In genomic region chr7:127396184-127396583, GRCh38 we compare ENCODE assay signal across 11 cellular contexts. TPM values are rescaled to one million over a fixed set of nuclear protein-coding genes. Genes with fewer than 3 reads are reported as not detected.
DNase-seq lines count a peak whose midpoint lies in the region; ATAC-seq, FAIRE-seq and TF ChIP-seq lines count a peak whose summit lies in the region.
"Had no signal": no experiment of that assay in that cellular context is flagged by ENCODE, and none has a peak within 500 bp of the region (broad histone marks: within the 10 kb centered on the region; RNA-seq: fewer than 3 reads in every experiment).

No MANE protein-coding gene starts in this region.

- no peak for ATAC-seq in CD8-positive, alpha-beta T cell
- ATAC-seq in GM18861 (IDR thresholded peaks at IDR 0.05; ENCODE audit: unreplicated experiment), result peak; percentile 48
- ATAC-seq in K562, result peak; percentile 19

- no peaks in the 10 kb centered on the region for H3K36me3 ChIP-seq in CD8-positive, alpha-beta T cell (ENCODE audit: insufficient read depth, low read length)
- no peaks in the 10 kb centered on the region for H3K36me3 ChIP-seq in KMS-11 (ENCODE audit: insufficient read depth)
- peaks cover 3% of the 10 kb centered on the region; the same call in 1 of the 3 replicates for H3K36me3 ChIP-seq in K562 (ENCODE audit: control insufficient read depth, insufficient read depth, low read length)
- H3K36me3 ChIP-seq: right atrium auricular region had no signal

- H3K27ac Mint-ChIP-seq in CD8-positive, alpha-beta T cell, result peak overlapping the region; percentile 34

- no peak for TF ChIP-seq RAD21 in K562 (CRISPR knock-in tag; conservative IDR thresholded peaks at IDR 0.05 in 1 of 2, IDR thresholded peaks at IDR 0.05 in 1 of 2)

- CTCF ChIA-PET in CD8-positive, alpha-beta T cell (lab: Charles Lee), result no interaction called here
- CTCF ChIA-PET in K562 (lab: Yijun Ruan, JAX; ENCODE audit: low intra/inter-chr PET ratio), result no interaction called here

- no peak overlapping the region for H3K4me3 Mint-ChIP-seq in CD8-positive, alpha-beta T cell

- H2AFZ ChIP-seq in KMS-11 (ENCODE audit: low read depth), result no peak overlapping the region
- 0 out of 2 replicates have a peak overlapping the region, but pooled peaks have one; percentile 0 for H2AFZ ChIP-seq in K562 (ENCODE audit: low read depth, low read length)

- H3K9me3 Mint-ChIP-seq in CD8-positive, alpha-beta T cell, result no peaks in the 10 kb centered on the region

- H4K20me1 ChIP-seq in KMS-11 (ENCODE audit: insufficient read depth) (no peaks in the 10 kb centered on the region), K562 (replicated peaks; ENCODE audit: control insufficient read depth, insufficient read depth, low read length) (0 out of 2 replicates have a peak, but pooled peaks cover 4% of the 10 kb centered on the region)

- H3K27me3 Mint-ChIP-seq in CD8-positive, alpha-beta T cell (ENCODE audit: low read depth), result no peaks in the 10 kb centered on the region

- peak; percentile 46 for FAIRE-seq in K562 (lab: Jason Lieb, UNC)
- FAIRE-seq: GM18507 had no signal

- no peak for TF ChIP-seq EP300 in K562 (IDR thresholded peaks at IDR 0.05; ENCODE audit: low read length)

- H3K4me3 ChIP-seq in CD8-positive, alpha-beta T cell (ENCODE audit: low read depth, low read length), result no peak overlapping the region
- H3K4me3 ChIP-seq in KMS-11 (IDR thresholded peaks at IDR 0.05; ENCODE audit: insufficient read depth, low read depth, low read length) (no peak overlapping the region), K562 (no peak overlapping the region)
- H3K4me3 ChIP-seq: right atrium auricular region had no signal

- DNase-seq in CD8-positive, alpha-beta T cell, result peak in 2 of 7 experiments; percentile 22 to 56
- DNase-seq in K562 (ENCODE audit: extremely low read depth in 1 of 4, low spot score in 3 of 4) (peak; percentile 35 to 52 (median 43)), cerebellum (ENCODE audit: low spot score) (no peak), anterior cingulate cortex (lab: John Stamatoyannopoulos, UW) (no peak), GM03348 (ENCODE audit: low spot score) (no peak), GM10266 (ENCODE audit: extremely low spot score) (no peak)
- DNase-seq: NCI-H2171 treated with DMSO at 0.1 percent for 48 hours had no signal

- 43% methylated on average over 1 of the region's 1 CpG for WGBS in K562 (ENCODE audit: insufficient coverage, low coverage, missing lambda C conversion rate)

- in situ Hi-C loops in K562 (cut with MboI), result no loop called here

- no peaks in the 10 kb centered on the region for H3K9me3 ChIP-seq in CD8-positive, alpha-beta T cell (ENCODE audit: low read length)
- no peaks in the 10 kb centered on the region for H3K9me3 ChIP-seq in K562 (replicated peaks; ENCODE audit: control insufficient read depth, insufficient read depth, low read depth, low read length)
- H3K9me3 ChIP-seq: right atrium auricular region had no signal

- H3K9ac ChIP-seq in KMS-11, result no peak overlapping the region
- H3K9ac ChIP-seq in K562 (ENCODE audit: insufficient read depth in 1 of 2, low read depth in 2 of 2, low read length in 2 of 2), result no peak overlapping the region

- H3K4me2 ChIP-seq in KMS-11, result no peak overlapping the region; the same call in 1 of the 2 replicates
- H3K4me2 ChIP-seq in K562 (ENCODE audit: insufficient read depth, low read length), result no peak overlapping the region

- no peak for TF ChIP-seq POLR2A in K562 (conservative IDR thresholded peaks at IDR 0.05)

- peaks cover 9% of the 10 kb centered on the region for H3K36me3 Mint-ChIP-seq in CD8-positive, alpha-beta T cell

- no peak overlapping the region for H3K27ac ChIP-seq in CD8-positive, alpha-beta T cell (ENCODE audit: low read depth, low read length)
- H3K27ac ChIP-seq in KMS-11, result no peak overlapping the region
- no peak overlapping the region for H3K27ac ChIP-seq in K562 (ENCODE audit: extremely low read depth, low read depth, low read length)
- H3K27ac ChIP-seq: right atrium auricular region had no signal

- peaks cover 12% of the 10 kb centered on the region for H3K4me1 ChIP-seq in CD8-positive, alpha-beta T cell (ENCODE audit: insufficient read depth, low read length)
- peaks cover 17% of the 10 kb centered on the region for H3K4me1 ChIP-seq in KMS-11 (ENCODE audit: low read depth, poor library complexity, severe bottlenecking)
- peaks cover 8 to 20% of the 10 kb centered on the region in 2 experiments for H3K4me1 ChIP-seq in K562 (replicated peaks in 1 of 2; ENCODE audit: control insufficient read depth in 2 of 2, insufficient read depth in 2 of 2, low read length in 2 of 2)

- no TSS peak for BruUV-seq in K562 (replicated peaks; lab: Mats Ljungman, UMichigan)

- H3K9me1 ChIP-seq in K562 (ENCODE audit: control insufficient read depth, insufficient read depth, low read length), result no peaks in the 10 kb centered on the region

- H3K4me1 Mint-ChIP-seq in CD8-positive, alpha-beta T cell (ENCODE audit: low read depth), result peaks cover 28% of the 10 kb centered on the region

- POLR2A ChIA-PET in CD8-positive, alpha-beta T cell (lab: Charles Lee), result no interaction called here
- POLR2A ChIA-PET in K562 (lab: Yijun Ruan, JAX), result no interaction called here

- no peaks in the 10 kb centered on the region for H3K27me3 ChIP-seq in CD8-positive, alpha-beta T cell (ENCODE audit: insufficient read depth, low read length)
- H3K27me3 ChIP-seq in KMS-11 (ENCODE audit: insufficient read depth, low read depth), result no peaks in the 10 kb centered on the region
- peaks cover 0 to 8% of the 10 kb centered on the region in 2 experiments; a peak in 1 of 5 replicates for H3K27me3 ChIP-seq in K562 (ENCODE audit: control insufficient read depth in 2 of 2, insufficient read depth in 2 of 2, low read length in 2 of 2)
- H3K27me3 ChIP-seq: right atrium auricular region had no signal

- H3K79me2 ChIP-seq in KMS-11 (ENCODE audit: insufficient read depth, low read depth) (peaks cover 4% of the 10 kb centered on the region), K562 (ENCODE audit: control insufficient read depth, insufficient read depth, low read length) (peaks cover 18% of the 10 kb centered on the region)

- intact Hi-C loops in CD8-positive, alpha-beta T cell (cut with DNase I, micrococcal nuclease), result loop anchor here (10.0 kb wide), 1 partner anchor 949 kb away; the partner anchor contains the start of gene RBM28 (in 2 of the 2)
- intact Hi-C loops in K562 (cut with micrococcal nuclease), result no loop called here

- TF ChIP-seq CTCF in CD8-positive, alpha-beta T cell (IDR thresholded peaks at IDR 0.05), result no peak
- peak; percentile 32; the same call in 1 of the 2 replicates for TF ChIP-seq CTCF in KMS-11 (conservative IDR thresholded peaks at IDR 0.05; ENCODE audit: low read depth, low read length)
- peak in 2 of 3 experiments; percentile 26 to 47; a peak in 2 of 6 replicates for TF ChIP-seq CTCF in K562 (IDR thresholded peaks at IDR 0.05 in 2 of 3, conservative IDR thresholded peaks at IDR 0.05 in 1 of 3; ENCODE audit: insufficient read depth in 2 of 3, low read depth in 1 of 3, low read length in 3 of 3)
- TF ChIP-seq CTCF in GM10266 (IDR thresholded peaks at IDR 0.05; ENCODE audit: control insufficient read depth, insufficient read depth, low read depth, missing control alignments), result no peak

TF ChIP-seq in K562, 482 proteins besides CTCF, POLR2A, EP300 and RAD21 (continues in another document):
- TF ChIP-seq ZNF589 (CRISPR knock-in tag; IDR thresholded peaks at IDR 0.05; ENCODE audit: low read depth) (no peak), ZNF311 (CRISPR knock-in tag; IDR thresholded peaks at IDR 0.05) (no peak), KDM4B (IDR thresholded peaks at IDR 0.05; ENCODE audit: borderline replicate concordance in 2 of 2, low read depth in 1 of 2) (no peak), E2F3 (CRISPR knock-in tag; IDR thresholded peaks at IDR 0.05) (no peak), RB1 (IDR thresholded peaks at IDR 0.05; ENCODE audit: low read depth) (no peak), RBM25 (IDR thresholded peaks at IDR 0.05; ENCODE audit: low read depth, low read length, severe bottlenecking) (no peak), HBP1 (CRISPR knock-in tag; IDR thresholded peaks at IDR 0.05) (no peak)

RNA-seq across cellular contexts. Expression of gene ZNF800, which starts 3.7 kb away (rescaled TPM):
- total RNA-seq in CD8-positive, alpha-beta T cell, result 10 to 100 TPM; 80.7 to 82.5 TPM
- 28.7 and 131 TPM in 2 replicates for total RNA-seq in K562 (2011; cell fraction: chromatin; rRNA removed; ENCODE audit: low replicate concordance)
- 19.2 and 29.9 TPM in 2 replicates for total RNA-seq in K562 (2011; cell fraction: nucleolus; rRNA removed)
- 38.3 and 60.6 TPM in 2 replicates for total RNA-seq in K562 (2011; cell fraction: nucleoplasm; rRNA removed)
- total RNA-seq in K562 (2014; rRNA removed), result 21.0 and 25.2 TPM in 2 replicates
- total RNA-seq in K562 (2014; rRNA removed; fragmentation: Illumina TruSeq; extraction: Trizol), result 46.1 and 51.1 TPM in 2 replicates
- total RNA-seq in K562 (2015; rRNA removed; fragmentation: Illumina TruSeq; extraction: Trizol), result 54.0 and 58.3 TPM in 2 replicates
- 48.5 and 50.2 TPM in 2 replicates for total RNA-seq in K562 (2021)
- polyA plus RNA-seq in K562 (2011; rRNA removed), result 23.8 and 33.4 TPM in 2 replicates
- polyA plus RNA-seq in K562 (2011; cell fraction: cytosol; rRNA removed), result 12.3 and 14.2 TPM in 2 replicates
- polyA plus RNA-seq in K562 (2011; cell fraction: nucleus; rRNA removed), result 53.9 and 61.4 TPM in 2 replicates
- 19.6 and 27.8 TPM in 2 replicates for polyA plus RNA-seq in K562 (2012)
- polyA plus RNA-seq in K562 (2014; fragmentation: Illumina TruSeq; extraction: Trizol), result 29.0 and 46.7 TPM in 2 replicates
- polyA plus RNA-seq in K562 (2014; fragmentation: Nextera tagmentation; extraction: Ambion mirVana), result 1 to 10 TPM; 7.5 to 9.3 TPM
- 18.9 and 19.3 TPM in 2 replicates for polyA plus RNA-seq in K562 (2014; rRNA removed)
- 61.9 and 63.0 TPM in 2 replicates for polyA minus RNA-seq in K562 (2011; rRNA and poly(A)+ RNA removed)
- 22.8 and 31.1 TPM in 2 replicates for polyA minus RNA-seq in K562 (2011; cell fraction: cytosol; rRNA and poly(A)+ RNA removed)
- 83.5 and 119 TPM in 2 replicates for polyA minus RNA-seq in K562 (2011; cell fraction: nucleus; rRNA and poly(A)+ RNA removed)
- total RNA-seq in cerebellum, result 34.1 TPM

Comparison
In these comparisons a context has a peak if more than half of its experiments do, and no peak if none do; other contexts are left out.
1. DNase-seq: peak in K562 (4 of 4); none in cerebellum (single experiment), anterior cingulate cortex (0 of 58), GM03348 (single experiment) and GM10266 (single experiment).
2. CTCF ChIP-seq: peak in KMS-11 (single experiment) and K562 (2 of 3); none in CD8-positive, alpha-beta T cell (single experiment) and GM10266 (single experiment).